Comparison of ENCODE assay signal across 14 cellular contexts in genomic region chr9:36284226-36284625, GRCh38. TPM values are rescaled to one million over a fixed set of nuclear protein-coding genes. Genes with fewer than 3 reads are reported as not detected.
DNase-seq lines count a peak whose midpoint lies in the region; ATAC-seq and TF ChIP-seq lines count a peak whose summit lies in the region.
"Had no signal": no experiment of that assay in that cellular context is flagged by ENCODE, and none has a peak within 500 bp of the region (broad histone marks: within the 10 kb centered on the region; RNA-seq: fewer than 3 reads in every experiment).

No MANE protein-coding gene starts in this region.

- intact Hi-C loops in Caco-2 (cut with micrococcal nuclease; ENCODE audit: unreplicated experiment): no loop called here

- ATAC-seq in foreskin keratinocyte (peak; percentile 65), GM19035 (IDR thresholded peaks at IDR 0.05; ENCODE audit: unreplicated experiment) (no peak)
- no peak for ATAC-seq in activated T-helper 17 cell treated with anti-CD3 and anti-CD28 coated beads, Interleukin-2, amount 50 U/mL, for 72 hours (replicated peaks)
- ATAC-seq: A549 had no signal

- POLR2A ChIA-PET in Caco-2 (lab: Charles Lee): no interaction called here

- no peak overlapping the region for H3K4me3 Mint-ChIP-seq in Caco-2 (ENCODE audit: unreplicated experiment)
- no peak overlapping the region for H3K4me3 Mint-ChIP-seq in activated T-helper 17 cell treated with anti-CD3 and anti-CD28 coated beads, Interleukin-2, amount 50 U/mL, for 72 hours
- H3K4me3 Mint-ChIP-seq: CD4-positive, alpha-beta T cell had no signal

- no peaks in the 10 kb centered on the region for H3K27me3 Mint-ChIP-seq in Caco-2 (ENCODE audit: insufficient read depth, unreplicated experiment)
- no peaks in the 10 kb centered on the region for H3K27me3 Mint-ChIP-seq in activated T-helper 17 cell treated with anti-CD3 and anti-CD28 coated beads, Interleukin-2, amount 50 U/mL, for 72 hours
- H3K27me3 Mint-ChIP-seq: CD4-positive, alpha-beta T cell had no signal

- peak; percentile 41 for DNase-seq in Daoy (ENCODE audit: low read depth)
- DNase-seq in HT1080 (ENCODE audit: low read depth): peak; percentile 54
- peak; percentile 35 for DNase-seq in SW480 (ENCODE audit: low spot score)
- DNase-seq in foreskin keratinocyte: peak; percentile 46 to 81
- DNase-seq in Caco-2: no peak
- DNase-seq: CD4-positive, alpha-beta T cell; DMS53; NCI-H1092 treated with DMSO at 0.1 percent for 48 hours; NCI-H2081; NCI-H446 treated with DMSO at 0.1 percent for 48 hours had no signal

- peak overlapping the region; percentile 43 for H3K27ac ChIP-seq in foreskin keratinocyte
- H3K27ac ChIP-seq: A549, KMS-11 had no signal

- peaks cover 23% of the 10 kb centered on the region for H3K4me1 Mint-ChIP-seq in Caco-2 (ENCODE audit: low read depth, unreplicated experiment)
- no peaks in the 10 kb centered on the region for H3K4me1 Mint-ChIP-seq in activated T-helper 17 cell treated with anti-CD3 and anti-CD28 coated beads, Interleukin-2, amount 50 U/mL, for 72 hours

- no peaks in the 10 kb centered on the region for H3K9me3 Mint-ChIP-seq in Caco-2 (ENCODE audit: unreplicated experiment)
- no peaks in the 10 kb centered on the region for H3K9me3 Mint-ChIP-seq in activated T-helper 17 cell treated with anti-CD3 and anti-CD28 coated beads, Interleukin-2, amount 50 U/mL, for 72 hours
- H3K9me3 Mint-ChIP-seq: CD4-positive, alpha-beta T cell had no signal

- no peaks in the 10 kb centered on the region for H3K36me3 Mint-ChIP-seq in Caco-2 (ENCODE audit: insufficient read depth, unreplicated experiment)
- no peaks in the 10 kb centered on the region for H3K36me3 Mint-ChIP-seq in activated T-helper 17 cell treated with anti-CD3 and anti-CD28 coated beads, Interleukin-2, amount 50 U/mL, for 72 hours (ENCODE audit: low read depth)

- H3K27ac Mint-ChIP-seq in Caco-2 (ENCODE audit: unreplicated experiment): no peak overlapping the region
- H3K27ac Mint-ChIP-seq in activated T-helper 17 cell treated with anti-CD3 and anti-CD28 coated beads, Interleukin-2, amount 50 U/mL, for 72 hours: no peak overlapping the region
- H3K27ac Mint-ChIP-seq: CD4-positive, alpha-beta T cell had no signal

- no peak overlapping the region for H3K4me3 ChIP-seq in Caco-2 (ENCODE audit: low read depth, low read length)
- H3K4me3 ChIP-seq: A549 had no signal

- H3K27me3 ChIP-seq in foreskin keratinocyte (no peaks in the 10 kb centered on the region), Caco-2 (replicated peaks; ENCODE audit: control insufficient read depth, insufficient read depth, low read length) (no peaks in the 10 kb centered on the region)

- no TSS peak for BruUV-seq in Caco-2 (replicated peaks; lab: Mats Ljungman, UMichigan)

- H3K36me3 ChIP-seq in Caco-2 (ENCODE audit: control insufficient read depth, insufficient read depth, low read length): no peaks in the 10 kb centered on the region

- no peaks in the 10 kb centered on the region for H3K9me3 ChIP-seq in Caco-2
- H3K9me3 ChIP-seq: A549 had no signal

- CTCF ChIA-PET in Caco-2 (lab: Charles Lee): no interaction called here

- TF ChIP-seq CTCF in foreskin keratinocyte (conservative IDR thresholded peaks at IDR 0.05): no peak
- TF ChIP-seq CTCF in Caco-2 (IDR thresholded peaks at IDR 0.05; ENCODE audit: insufficient read depth in 1 of 2, low read depth in 1 of 2, low read length in 1 of 2, severe bottlenecking in 1 of 2, unreplicated experiment in 1 of 2): no peak

- peaks cover 10% of the 10 kb centered on the region for H3K4me1 ChIP-seq in foreskin keratinocyte
- peaks cover 8% of the 10 kb centered on the region for H3K4me1 ChIP-seq in Caco-2
- H3K4me1 ChIP-seq: A549 had no signal

RNA-seq across cellular contexts. Expression of gene GNE, which starts 26.0 kb away (rescaled TPM):
- total RNA-seq in Daoy (2014; rRNA removed; shearing (Covaris generic)): 15.0 and 20.3 TPM in 2 replicates
- 14.5 and 19.5 TPM in 2 replicates for total RNA-seq in HT1080 (2014; rRNA removed; shearing (Covaris generic))
- polyA plus RNA-seq in HT1080 (2015; cell fraction: cytosol; rRNA removed): 12.2 and 16.0 TPM in 2 replicates
- polyA plus RNA-seq in HT1080 (2015; cell fraction: nucleus; rRNA removed): 16.2 and 17.6 TPM in 2 replicates
- total RNA-seq in foreskin keratinocyte (14.1 and 14.6 TPM in 2 replicates), Caco-2 (2022) (15.2 and 18.7 TPM in 2 replicates)
- polyA plus RNA-seq in foreskin keratinocyte: 4.2 and 5.2 TPM in 2 replicates
- total RNA-seq in activated T-helper 17 cell treated with anti-CD3 and anti-CD28 coated beads, Interleukin-2, amount 50 U/mL, for 72 hours: 10 to 100 TPM; 19.3 to 19.6 TPM

Comparison
In these comparisons a context has a peak if more than half of its experiments do, and no peak if none do; other contexts are left out.
1. DNase-seq: peak in Daoy (single experiment), HT1080 (single experiment), SW480 (single experiment) and foreskin keratinocyte (2 of 2); none in Caco-2 (0 of 2).